33 cellular contexts compared by ENCODE assay signal in genomic region chr18:5266721-5267120, GRCh38.
"Had no signal": no experiment of that assay in that cellular context is flagged by ENCODE, and none has a peak within 500 bp of the region (broad histone marks: within the 10 kb centered on the region; RNA-seq: fewer than 3 reads in every experiment).

No MANE protein-coding gene starts in this region.

- H3K27me3 ChIP-seq: ascending aorta, cardiac muscle cell had no signal

- H3K27ac ChIP-seq: adrenal gland, ascending aorta, cardiac muscle cell, VCaP had no signal

- DNase-seq: activated B cell treated with CpG ODN at 0.5 μM for 24 hours; activated CD4-positive, alpha-beta memory T cell treated with anti-CD3 and anti-CD28 coated beads for 36 hours; activated CD4-positive, alpha-beta T cell treated with anti-CD3 and anti-CD28 coated beads for 4 hours; activated CD4-positive, alpha-beta T cell treated with anti-CD3 and anti-CD28 coated beads, Interleukin-2, amount 10 ng/mL, durations not matched to agents 24 days and 14 days; activated CD4-positive, alpha-beta T cell treated with anti-CD3 and anti-CD28 coated beads, Interleukin-2, amount 50 U/mL, for 1 hour; activated CD4-positive, alpha-beta T cell treated with anti-CD3 and anti-CD28 coated beads, Interleukin-2, amount 50 U/mL, for 4 hours; activated CD4-positive, CD25-positive, alpha-beta regulatory T cell treated with anti-CD3 and anti-CD28 coated beads, Interleukin-2, amount 50 U/mL, for 72 hours; activated CD8-positive, alpha-beta memory T cell treated with anti-CD3 and anti-CD28 coated beads, Interleukin-2, amount 50 U/mL, for 4 hours; activated CD8-positive, alpha-beta T cell treated with anti-CD3 and anti-CD28 coated beads for 36 hours; activated effector memory CD4-positive, alpha-beta T cell treated with anti-CD3 and anti-CD28 coated beads, Interleukin-2, amount 50 U/mL, for 16 hours; activated gamma-delta T cell treated with Interleukin-2 at 50 U/mL for 16 hours; activated naive CD4-positive, alpha-beta T cell; activated naive CD4-positive, alpha-beta T cell treated with anti-CD3 and anti-CD28 coated beads for 36 hours; activated naive CD4-positive, alpha-beta T cell treated with anti-CD3 and anti-CD28 coated beads, Interleukin-2, amount 50 U/mL, for 16 hours; activated naive CD8-positive, alpha-beta T cell treated with anti-CD3 and anti-CD28 coated beads for 36 hours; activated T-cell treated with anti-CD3 and anti-CD28 coated beads for 4 hours; activated T-cell treated with anti-CD3 and anti-CD28 coated beads, Interleukin-2, amount 50 U/mL, for 1 hour; activated T-cell treated with anti-CD3 and anti-CD28 coated beads, Interleukin-2, amount 50 U/mL, for 4 hours; activated T-cell treated with anti-CD3 and anti-CD28 coated beads, Interleukin-2, amount 50 U/mL, for 72 hours; adrenal gland; amniotic stem cell; caudate nucleus; cerebellar nuclear complex; T-helper 1 cell; T-helper 2 cell; T-helper 9 cell had no signal

- FAIRE-seq: bronchial epithelial cell, TTC549 had no signal

- H3K9me3 ChIP-seq: adrenal gland had no signal

- H3K4me3 ChIP-seq: adrenal gland, ascending aorta, cardiac muscle cell had no signal

- ATAC-seq: activated CD8-positive, alpha-beta T cell treated with anti-CD3 and anti-CD28 coated beads for 36 hours; activated naive CD4-positive, alpha-beta T cell treated with anti-CD3 and anti-CD28 coated beads, Interleukin-2, amount 50 U/mL, for 72 hours; activated T-cell treated with anti-CD3 and anti-CD28 coated beads, Interleukin-2, amount 50 U/mL, for 4 hours; activated T-cell treated with anti-CD3 and anti-CD28 coated beads, Interleukin-2, amount 50 U/mL, for 72 hours; activated T-helper 17 cell treated with anti-CD3 and anti-CD28 coated beads, Interleukin-2, amount 50 U/mL, for 72 hours had no signal

- H3K36me3 ChIP-seq: adrenal gland, ascending aorta, cardiac muscle cell had no signal

- H3K4me1 ChIP-seq: adrenal gland, ascending aorta had no signal
